ENCODE assay signal across 21 cellular contexts in the genomic region with DNA sequence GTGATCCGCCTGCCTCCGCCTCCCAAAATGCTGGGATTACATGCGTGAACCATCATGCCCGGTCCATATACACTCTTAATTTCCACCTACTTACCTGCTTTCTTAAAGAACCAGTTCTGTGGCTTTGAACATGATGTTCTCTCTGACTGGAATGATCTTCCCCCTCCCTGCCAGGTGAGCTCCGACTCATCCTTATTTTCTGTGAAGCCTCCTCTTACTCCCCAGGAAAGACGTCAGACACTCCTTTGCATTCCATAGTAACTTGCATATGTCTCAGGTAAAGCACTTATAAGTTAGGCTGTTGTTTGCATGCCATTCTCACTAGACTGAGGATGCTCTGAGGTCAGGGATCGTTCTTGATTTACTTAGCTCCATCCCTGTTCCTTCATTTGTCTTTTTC.
DNase-seq lines count a peak whose midpoint lies in the region; ATAC-seq and TF ChIP-seq lines count a peak whose summit lies in the region.
"Had no signal": no experiment of that assay in that cellular context is flagged by ENCODE, and none has a peak within 500 bp of the region (broad histone marks: within the 10 kb centered on the region; RNA-seq: fewer than 3 reads in every experiment).

No MANE protein-coding gene starts in this region.

- intact Hi-C loops in mammary epithelial cell (cut with micrococcal nuclease) = no loop called here
- intact Hi-C loops in breast epithelium (cut with DNase I; ENCODE audit: low total_unique reads) = no loop called here

- H3K4me1 ChIP-seq in mammary epithelial cell (ENCODE audit: insufficient read depth, low read length) (peaks cover 5% of the 10 kb centered on the region), breast epithelium (no peaks in the 10 kb centered on the region)
- H3K4me1 ChIP-seq: BLaER1 had no signal

- dilution Hi-C loops in mammary epithelial cell (cut with HindIII; ENCODE audit: low sequenced_read_pairs) = no loop called here

- H3K36me3 Mint-ChIP-seq in T-helper 17 cell (ENCODE audit: low read depth) = no peaks in the 10 kb centered on the region

- no TSS peak for BruUV-seq in mammary epithelial cell (replicated peaks; lab: Mats Ljungman, UMichigan)

- WGBS in mammary epithelial cell (ENCODE audit: low coverage, missing lambda C conversion rate) = 35% methylated on average over 7 of the region's 7 CpGs

- no peaks in the 10 kb centered on the region for H3K27me3 ChIP-seq in mammary epithelial cell (ENCODE audit: insufficient read depth, low read length)
- H3K27me3 ChIP-seq in breast epithelium = no peaks in the 10 kb centered on the region
- H3K27me3 ChIP-seq: BLaER1, MG63 had no signal

- no peak overlapping the region for H3K4me2 ChIP-seq in mammary epithelial cell (ENCODE audit: insufficient read depth, low read depth, low read length)
- H3K4me2 ChIP-seq: BLaER1, GM23338 had no signal

- ATAC-seq in HG03432 (IDR thresholded peaks at IDR 0.05; ENCODE audit: unreplicated experiment) = no peak
- no peak for ATAC-seq in T-helper 17 cell
- ATAC-seq: GM12878, GM23338, Panc1 had no signal

- no peak overlapping the region for H3K27ac Mint-ChIP-seq in T-helper 17 cell
- H3K27ac Mint-ChIP-seq: GM23338, H9 had no signal

- no peak overlapping the region for H2AFZ ChIP-seq in mammary epithelial cell (ENCODE audit: low read depth, low read length)
- H2AFZ ChIP-seq: GM23338 had no signal

- no peaks in the 10 kb centered on the region for H4K20me1 ChIP-seq in mammary epithelial cell (ENCODE audit: insufficient read depth, low read length)

- H3K36me3 ChIP-seq in mammary epithelial cell (ENCODE audit: insufficient read depth, low read length) (no peaks in the 10 kb centered on the region), breast epithelium (no peaks in the 10 kb centered on the region)
- H3K36me3 ChIP-seq: MG63 had no signal

- DNase-seq in mammary epithelial cell (peak; percentile 80), breast epithelium (ENCODE audit: low spot score in 2 of 2) (no peak), epithelial cell of esophagus (ENCODE audit: low read depth) (peak; percentile 91), kidney tubule cell (ENCODE audit: low spot score) (peak; percentile 22), NCI-H1048 (lab: John Stamatoyannopoulos, UW) (no peak), T-helper 17 cell (no peak)
- DNase-seq: Caco-2; CD4-positive, alpha-beta T cell; H9; IMR-90; KG1; MG63; NCI-H2029; NCI-H526 treated with DMSO at 0.1 percent for 48 hours; SIG-M5 had no signal

- no peak overlapping the region for H3K4me3 Mint-ChIP-seq in T-helper 17 cell
- H3K4me3 Mint-ChIP-seq: CD4-positive, alpha-beta T cell; GM23338; H9 had no signal

- in situ Hi-C loops in mammary epithelial cell (cut with MboI; ENCODE audit: low sequenced_read_pairs in 2 of 2) = no loop called here

- CTCF ChIA-PET in mammary epithelial cell (lab: Charles Lee; ENCODE audit: low non-redundant PET) = no interaction called here

- H3K4me3 ChIP-seq in mammary epithelial cell (replicated peaks in 1 of 3; ENCODE audit: insufficient read depth in 1 of 3, low read depth in 2 of 3, low read length in 3 of 3) (no peak overlapping the region), breast epithelium (no peak overlapping the region), epithelial cell of esophagus (ENCODE audit: low read length) (no peak overlapping the region)
- H3K4me3 ChIP-seq: BLaER1, GM12878, GM23338, MG63, SK-N-MC had no signal

- no peaks in the 10 kb centered on the region for H3K9me3 ChIP-seq in mammary epithelial cell (replicated peaks; ENCODE audit: insufficient read depth, low read length)
- no peaks in the 10 kb centered on the region for H3K9me3 ChIP-seq in breast epithelium
- H3K9me3 ChIP-seq in T-helper 17 cell (ENCODE audit: control insufficient read depth, low read length, poor library complexity, severe bottlenecking) = no peaks in the 10 kb centered on the region
- H3K9me3 ChIP-seq: BLaER1, Caco-2, MG63 had no signal

- H3K27ac ChIP-seq in mammary epithelial cell (ENCODE audit: insufficient read depth, low read depth, low read length) = no peak overlapping the region
- H3K27ac ChIP-seq in breast epithelium = no peak overlapping the region
- H3K27ac ChIP-seq: BLaER1, SK-N-MC had no signal

- H3K9ac ChIP-seq in mammary epithelial cell (ENCODE audit: insufficient read depth, low read length) = no peak overlapping the region
- H3K9ac ChIP-seq: BLaER1 had no signal

- no peak for TF ChIP-seq CTCF in mammary epithelial cell (conservative IDR thresholded peaks at IDR 0.05 in 1 of 2, IDR thresholded peaks at IDR 0.05 in 1 of 2; ENCODE audit: extremely low read depth in 1 of 2, insufficient read depth in 1 of 2, low read depth in 1 of 2, low read length in 2 of 2)
- TF ChIP-seq CTCF in breast epithelium (IDR thresholded peaks at IDR 0.05) = no peak
- TF ChIP-seq CTCF in epithelial cell of esophagus (IDR thresholded peaks at IDR 0.05; ENCODE audit: insufficient read depth, low read depth, low read length, missing control alignments) = no peak

- TF ChIP-seq POLR2A in breast epithelium (IDR thresholded peaks at IDR 0.05) = no peak

- H3K79me2 ChIP-seq in mammary epithelial cell (ENCODE audit: insufficient read depth, low read length) = peaks cover 9% of the 10 kb centered on the region

- no peaks in the 10 kb centered on the region for H3K27me3 Mint-ChIP-seq in T-helper 17 cell
- H3K27me3 Mint-ChIP-seq: CD4-positive, alpha-beta T cell had no signal

- H3K4me1 Mint-ChIP-seq in T-helper 17 cell = peaks cover 35% of the 10 kb centered on the region

Comparison
In these comparisons a context has a peak if more than half of its experiments do, and no peak if none do; other contexts are left out.
1. DNase-seq: peak in mammary epithelial cell (single experiment), epithelial cell of esophagus (single experiment) and kidney tubule cell (single experiment); none in breast epithelium (0 of 2), NCI-H1048 (single experiment) and T-helper 17 cell (0 of 3).